19 cellular contexts compared by ENCODE assay signal in the genomic region with DNA sequence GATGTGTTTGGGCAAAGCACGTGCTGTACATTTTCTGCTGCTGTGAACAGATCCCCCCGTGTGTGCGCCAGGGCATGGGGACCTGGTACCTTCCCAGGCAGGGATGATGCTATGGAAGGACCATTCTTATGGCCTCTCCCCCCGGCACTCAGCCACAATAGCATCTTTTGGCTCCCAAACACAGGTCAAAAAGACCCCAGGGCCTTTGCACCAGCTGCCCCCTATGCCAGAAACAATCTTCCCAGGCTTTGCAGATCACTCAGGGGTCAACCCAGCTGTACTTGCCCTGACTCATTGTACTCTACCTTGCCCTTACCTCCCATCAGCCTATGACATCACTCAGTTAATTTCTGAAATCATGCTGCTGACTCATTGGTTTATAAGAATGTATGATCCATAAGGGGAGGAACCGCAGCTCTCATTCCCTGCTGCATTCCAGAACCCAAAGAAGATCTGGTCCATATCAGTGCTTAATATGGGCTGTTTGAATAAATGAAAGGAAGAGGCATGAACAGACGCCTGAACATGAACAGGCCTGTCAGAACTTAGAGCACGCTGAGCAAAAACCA.
DNase-seq lines count a peak whose midpoint lies in the region; ATAC-seq and TF ChIP-seq lines count a peak whose summit lies in the region.
"Had no signal": no experiment of that assay in that cellular context is flagged by ENCODE, and none has a peak within 500 bp of the region (broad histone marks: within the 10 kb centered on the region; RNA-seq: fewer than 3 reads in every experiment).

No MANE protein-coding gene starts in this region.

- no peak overlapping the region for H3K23ac ChIP-seq in IMR-90 (ENCODE audit: low read depth, low read length)

- no peak overlapping the region for H2BK5ac ChIP-seq in IMR-90 (ENCODE audit: low read depth, low read length, poor library complexity, severe bottlenecking)

- BruUV-seq in IMR-90 (replicated peaks; lab: Mats Ljungman, UMichigan) = no TSS peak

- no peak for TF ChIP-seq CTCF in IMR-90 (conservative IDR thresholded peaks at IDR 0.05; ENCODE audit: low read depth, low read length)
- TF ChIP-seq CTCF in astrocyte of the spinal cord (IDR thresholded peaks at IDR 0.05; ENCODE audit: low read depth, low read length) = no peak
- no peak for TF ChIP-seq CTCF in foreskin keratinocyte (conservative IDR thresholded peaks at IDR 0.05)

- CTCF ChIA-PET in IMR-90 (lab: Yijun Ruan, JAX) = no interaction called here

- no peak overlapping the region for H4K8ac ChIP-seq in IMR-90 (ENCODE audit: low read depth in 2 of 2, low read length in 2 of 2)

- no peak overlapping the region for H4K5ac ChIP-seq in IMR-90 (ENCODE audit: low read depth, low read length)

- H3K27me3 ChIP-seq in IMR-90 (ENCODE audit: control insufficient read depth, insufficient read depth, low read length) (peaks cover 22% of the 10 kb centered on the region), foreskin keratinocyte (no peaks in the 10 kb centered on the region)
- H3K27me3 ChIP-seq: sigmoid colon had no signal

- H2BK15ac ChIP-seq in IMR-90 (ENCODE audit: low read depth, low read length) = no peak overlapping the region

- no peaks in the 10 kb centered on the region for H3K36me3 ChIP-seq in IMR-90 (ENCODE audit: control insufficient read depth, insufficient read depth, low read length)
- H3K36me3 ChIP-seq: sigmoid colon had no signal

- 80% methylated on average over 1 of the region's 7 CpGs; no CpG with 5 or more reads in 1 of the 2 experiments for WGBS in IMR-90 (ENCODE audit: extremely low coverage in 2 of 2, insufficient read length in 1 of 2), 2 experiments

- no peaks in the 10 kb centered on the region for H4K20me1 ChIP-seq in IMR-90 (ENCODE audit: insufficient read depth, low read length)

- H3K14ac ChIP-seq in IMR-90 (replicated peaks; ENCODE audit: low read depth, low read length) = no peak overlapping the region

- intact Hi-C loops in IMR-90 (cut with micrococcal nuclease) = no loop called here

- H3K9ac ChIP-seq in IMR-90 (ENCODE audit: low read depth, low read length) = no peak overlapping the region
- H3K9ac ChIP-seq: KMS-11 had no signal

- no peak overlapping the region for H4K91ac ChIP-seq in IMR-90 (ENCODE audit: insufficient read depth, low read depth, low read length)

- no peaks in the 10 kb centered on the region for H3K9me1 ChIP-seq in IMR-90 (ENCODE audit: insufficient read depth, low read length)

- H3K27ac ChIP-seq in IMR-90 (ENCODE audit: insufficient read depth, low read length) (no peak overlapping the region), foreskin keratinocyte (peak overlapping the region; percentile 18)
- H3K27ac ChIP-seq: KMS-11, sigmoid colon had no signal

- no peak overlapping the region for H3K56ac ChIP-seq in IMR-90 (ENCODE audit: extremely low read depth, insufficient read depth, low read length)

- TF ChIP-seq POLR2A in IMR-90 (IDR thresholded peaks at IDR 0.05; ENCODE audit: low read depth, low read length) = no peak

- peak overlapping the region; percentile 31 for H2AK9ac ChIP-seq in IMR-90 (replicated peaks; ENCODE audit: low read depth, low read length, poor library complexity)

- H3K79me1 ChIP-seq in IMR-90 (ENCODE audit: low read depth in 1 of 2, low read length in 2 of 2) = no peaks in the 10 kb centered on the region

- no peak overlapping the region for H2AFZ ChIP-seq in IMR-90 (replicated peaks; ENCODE audit: low read length, poor library complexity)

- H3K9me3 ChIP-seq in IMR-90 (ENCODE audit: control insufficient read depth, insufficient read depth, low read length) = no peaks in the 10 kb centered on the region
- H3K9me3 ChIP-seq: Caco-2, sigmoid colon had no signal

- H3K4me1 ChIP-seq in IMR-90 (ENCODE audit: control insufficient read depth, insufficient read depth, low read length) = no peaks in the 10 kb centered on the region
- peaks cover 7% of the 10 kb centered on the region for H3K4me1 ChIP-seq in foreskin keratinocyte
- H3K4me1 ChIP-seq: sigmoid colon had no signal

- no peak overlapping the region for H3K4ac ChIP-seq in IMR-90 (ENCODE audit: low read depth, low read length)

- POLR2A ChIA-PET in IMR-90 (lab: Charles Lee; ENCODE audit: unreplicated experiment) = no interaction called here

- no peak overlapping the region for H3K4me2 ChIP-seq in IMR-90 (ENCODE audit: low read depth, low read length)
- H3K4me2 ChIP-seq: KMS-11 had no signal

- DNase-seq in Daoy (ENCODE audit: low read depth) = peak; percentile 33
- DNase-seq in IMR-90 = peak; percentile 63
- peak; percentile 32 for DNase-seq in astrocyte of the spinal cord (ENCODE audit: low read depth, low spot score)
- peak; percentile 96 to 98 for DNase-seq in foreskin keratinocyte
- DNase-seq in nucleus accumbens (lab: John Stamatoyannopoulos, UW) = no peak
- no peak for DNase-seq in UCSD-AML1 (lab: John Stamatoyannopoulos, UW; ENCODE audit: unreplicated experiment)
- no peak for DNase-seq in foreskin melanocyte
- DNase-seq: activated naive CD8-positive, alpha-beta T cell treated with anti-CD3 and anti-CD28 coated beads, Interleukin-2, amount 10 ng/mL, durations not matched to agents 7 days and 5 days; Caco-2; effector memory CD8-positive, alpha-beta T cell; GDM1; NCI-H1092; NCI-H82; RPMI8226; sigmoid colon; stimulated activated CD4-positive, alpha-beta T cell treated with anti-CD3 and anti-CD28 coated beads, Interleukin-2, amount 100 ng/mL, for 24 hours; SW 1271 had no signal

- dilution Hi-C loops in IMR-90 (cut with HindIII; ENCODE audit: low sequenced_read_pairs, unreplicated experiment) = no loop called here

- TF ChIP-seq RAD21 in IMR-90 (IDR thresholded peaks at IDR 0.05; ENCODE audit: low read length) = no peak

- H2AK5ac ChIP-seq in IMR-90 (ENCODE audit: low read depth, low read length) = no peak overlapping the region

- in situ Hi-C loops in IMR-90 (cut with MboI; ENCODE audit: low sequenced_read_pairs) (no loop called here), astrocyte of the spinal cord (cut with HindIII; ENCODE audit: low sequenced_read_pairs) (no loop called here)

- no peak overlapping the region for H3K18ac ChIP-seq in IMR-90 (ENCODE audit: low read depth, low read length)

- H3K4me3 ChIP-seq in IMR-90 (ENCODE audit: insufficient read depth, low read depth, low read length) (no peak overlapping the region), astrocyte of the spinal cord (ENCODE audit: low read depth, low read length) (no peak overlapping the region)
- H3K4me3 ChIP-seq: sigmoid colon had no signal

- ATAC-seq in IMR-90 (ENCODE audit: low read depth) = peak; percentile 37
- peak; percentile 79 for ATAC-seq in foreskin keratinocyte
- ATAC-seq in GM21737 (IDR thresholded peaks at IDR 0.05; ENCODE audit: unreplicated experiment) = no peak
- ATAC-seq: effector memory CD8-positive, alpha-beta T cell had no signal

- no peak overlapping the region for H2BK20ac ChIP-seq in IMR-90 (ENCODE audit: low read depth, low read length)

- no peak overlapping the region for H2BK120ac ChIP-seq in IMR-90 (ENCODE audit: low read depth, low read length)

TF ChIP-seq in IMR-90, 13 proteins besides CTCF, POLR2A, EP300 and RAD21:
- no peak for TF ChIP-seq MAZ (IDR thresholded peaks at IDR 0.05; ENCODE audit: borderline replicate concordance, low read depth, low read length)
- no peak for TF ChIP-seq FOS (IDR thresholded peaks at IDR 0.05; ENCODE audit: low read depth, low read length)
- TF ChIP-seq CEBPB (IDR thresholded peaks at IDR 0.05; ENCODE audit: low read depth, low read length) = no peak
- TF ChIP-seq, protein P1, sequence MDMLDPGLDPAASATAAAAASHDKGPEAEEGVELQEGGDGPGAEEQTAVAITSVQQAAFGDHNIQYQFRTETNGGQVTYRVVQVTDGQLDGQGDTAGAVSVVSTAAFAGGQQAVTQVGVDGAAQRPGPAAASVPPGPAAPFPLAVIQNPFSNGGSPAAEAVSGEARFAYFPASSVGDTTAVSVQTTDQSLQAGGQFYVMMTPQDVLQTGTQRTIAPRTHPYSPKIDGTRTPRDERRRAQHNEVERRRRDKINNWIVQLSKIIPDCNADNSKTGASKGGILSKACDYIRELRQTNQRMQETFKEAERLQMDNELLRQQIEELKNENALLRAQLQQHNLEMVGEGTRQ (IDR thresholded peaks at IDR 0.05; ENCODE audit: low read depth, low read length) = no peak
- no peak for TF ChIP-seq MAFK (IDR thresholded peaks at IDR 0.05; ENCODE audit: low read depth, low read length)
- no peak for TF ChIP-seq BHLHE40 (IDR thresholded peaks at IDR 0.05; ENCODE audit: low read depth, low read length)
- no peak for TF ChIP-seq NFE2L2 (IDR thresholded peaks at IDR 0.05; ENCODE audit: low read depth, low read length)
- TF ChIP-seq, protein P2, sequence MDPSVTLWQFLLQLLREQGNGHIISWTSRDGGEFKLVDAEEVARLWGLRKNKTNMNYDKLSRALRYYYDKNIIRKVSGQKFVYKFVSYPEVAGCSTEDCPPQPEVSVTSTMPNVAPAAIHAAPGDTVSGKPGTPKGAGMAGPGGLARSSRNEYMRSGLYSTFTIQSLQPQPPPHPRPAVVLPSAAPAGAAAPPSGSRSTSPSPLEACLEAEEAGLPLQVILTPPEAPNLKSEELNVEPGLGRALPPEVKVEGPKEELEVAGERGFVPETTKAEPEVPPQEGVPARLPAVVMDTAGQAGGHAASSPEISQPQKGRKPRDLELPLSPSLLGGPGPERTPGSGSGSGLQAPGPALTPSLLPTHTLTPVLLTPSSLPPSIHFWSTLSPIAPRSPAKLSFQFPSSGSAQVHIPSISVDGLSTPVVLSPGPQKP (IDR thresholded peaks at IDR 0.05; ENCODE audit: borderline replicate concordance, low read depth, low read length) = no peak
- no peak for TF ChIP-seq MXI1 (IDR thresholded peaks at IDR 0.05; ENCODE audit: borderline replicate concordance, low read depth, low read length)
- no peak for TF ChIP-seq RFX5 (IDR thresholded peaks at IDR 0.05; ENCODE audit: low read depth, low read length)

Comparison
In these comparisons a context has a peak if more than half of its experiments do, and no peak if none do; other contexts are left out.
1. DNase-seq: peak in Daoy (single experiment), IMR-90 (single experiment), astrocyte of the spinal cord (single experiment) and foreskin keratinocyte (2 of 2); none in nucleus accumbens (0 of 56), UCSD-AML1 (single experiment) and foreskin melanocyte (single experiment).